In genomic region chrX:6810796-6811195, GRCh38 we compare ENCODE assay signal across 24 cellular contexts.
"Had no signal": no experiment of that assay in that cellular context is flagged by ENCODE, and none has a peak within 500 bp of the region (broad histone marks: within the 10 kb centered on the region; RNA-seq: fewer than 3 reads in every experiment).

No MANE protein-coding gene starts in this region.

- H3K4me3 ChIP-seq: colonic mucosa, dorsolateral prefrontal cortex, gastrocnemius medialis, pancreas, psoas muscle, right atrium auricular region, upper lobe of right lung had no signal

- H3K27ac ChIP-seq: colonic mucosa, dorsolateral prefrontal cortex, gastrocnemius medialis, pancreas, psoas muscle, right atrium auricular region, upper lobe of right lung had no signal

- H3K4me1 ChIP-seq: colonic mucosa, gastrocnemius medialis, pancreas, psoas muscle, right atrium auricular region, upper lobe of right lung had no signal

- H3K27me3 ChIP-seq: colonic mucosa, gastrocnemius medialis, pancreas, right atrium auricular region, upper lobe of right lung had no signal

- H3K9me3 ChIP-seq: colonic mucosa, gastrocnemius medialis, pancreas, psoas muscle, right atrium auricular region, upper lobe of right lung had no signal

- H3K36me3 ChIP-seq: colonic mucosa, gastrocnemius medialis, pancreas, right atrium auricular region, upper lobe of right lung had no signal

- ATAC-seq: effector memory CD8-positive, alpha-beta T cell; esophagus mucosa; gastrocnemius medialis; left ventricle myocardium superior; natural killer cell treated with Interleukin-12 subunit alpha and Interleukin-12 subunit beta and Interleukin-15 and Interleukin-18, amount 100 ng/mL, for 72 hours; pancreas; psoas muscle; upper lobe of right lung had no signal

- FAIRE-seq: endothelial cell of umbilical vein, pancreas had no signal

- DNase-seq: activated CD4-positive, alpha-beta memory T cell treated with anti-CD3 and anti-CD28 coated beads for 36 hours; activated CD4-positive, alpha-beta T cell treated with anti-CD3 and anti-CD28 coated beads for 4 hours; activated CD4-positive, CD25-positive, alpha-beta regulatory T cell; activated effector memory CD4-positive, alpha-beta T cell treated with anti-CD3 and anti-CD28 coated beads, Interleukin-2, amount 50 U/mL, for 16 hours; activated naive CD4-positive, alpha-beta T cell treated with anti-CD3 and anti-CD28 coated beads, Interleukin-2, amount 10 ng/mL, durations not matched to agents 7 days and 5 days; amygdala; colonic mucosa; dorsolateral prefrontal cortex; effector memory CD8-positive, alpha-beta T cell; gastrocnemius medialis; head of caudate nucleus; hypothalamus; left ventricle myocardium superior; midbrain; pancreas; psoas muscle; stimulated activated CD4-positive, alpha-beta T cell treated with anti-CD3 and anti-CD28 coated beads, Interleukin-4, amount 100 ng/mL, for 24 hours; stimulated activated naive CD4-positive, alpha-beta T cell treated with Interleukin-2 at 50 U/mL for 16 hours; T1000; upper lobe of right lung had no signal
